In genomic region chr14:23725980-23726746, GRCh38 we compare ENCODE assay signal across 17 cellular contexts.
DNase-seq lines count a peak whose midpoint lies in the region; ATAC-seq and TF ChIP-seq lines count a peak whose summit lies in the region.
"Had no signal": no experiment of that assay in that cellular context is flagged by ENCODE, and none has a peak within 500 bp of the region (broad histone marks: within the 10 kb centered on the region; RNA-seq: fewer than 3 reads in every experiment).

No MANE protein-coding gene starts in this region.

- H3K79me2 ChIP-seq in parathyroid adenoma = no peaks in the 10 kb centered on the region

- 82 to 92% (median 89%) methylated on average over 16 of the region's 16 CpGs for WGBS in ovary, 3 donors

- no peak overlapping the region for H3K9ac ChIP-seq in parathyroid adenoma
- H3K9ac ChIP-seq: BLaER1 treated with 17β-estradiol and CSF1 and Interleukin-3, amounts not matched to agents 10 nM and 100 nM; KMS-11 had no signal

- ATAC-seq in RWPE2 (ENCODE audit: low read depth) (0 out of 3 replicates have a peak, but pooled peaks have one; percentile 5), GM18498 (IDR thresholded peaks at IDR 0.05; ENCODE audit: unreplicated experiment) (no peak), GM21515 (IDR thresholded peaks at IDR 0.05; ENCODE audit: unreplicated experiment) (no peak)
- ATAC-seq: CD8-positive, alpha-beta T cell had no signal

- H3K27ac ChIP-seq in RWPE2 (ENCODE audit: poor library complexity, severe bottlenecking) = no peak overlapping the region
- no peak overlapping the region for H3K27ac ChIP-seq in parathyroid adenoma
- no peak overlapping the region for H3K27ac ChIP-seq in ovary
- H3K27ac ChIP-seq: BLaER1 treated with 17β-estradiol and CSF1 and Interleukin-3, amounts not matched to agents 10 nM and 100 nM; KMS-11; SK-N-MC had no signal

- no peaks in the 10 kb centered on the region for H3K27me3 ChIP-seq in RWPE2 (ENCODE audit: insufficient read depth, poor library complexity, severe bottlenecking)
- no peaks in the 10 kb centered on the region for H3K27me3 ChIP-seq in parathyroid adenoma (ENCODE audit: control insufficient read depth, insufficient read depth, low read length)
- no peaks in the 10 kb centered on the region for H3K27me3 ChIP-seq in ovary
- H3K27me3 ChIP-seq: BLaER1 treated with 17β-estradiol and CSF1 and Interleukin-3, amounts not matched to agents 10 nM and 100 nM; MG63 had no signal

- H3K4me1 ChIP-seq in RWPE2 (ENCODE audit: insufficient read depth, poor library complexity, severe bottlenecking) (peaks cover 12% of the 10 kb centered on the region), parathyroid adenoma (no peaks in the 10 kb centered on the region), ovary (ENCODE audit: insufficient read depth) (no peaks in the 10 kb centered on the region)
- H3K4me1 ChIP-seq: BLaER1 treated with 17β-estradiol and CSF1 and Interleukin-3, amounts not matched to agents 10 nM and 100 nM had no signal

- TF ChIP-seq POLR2A in ovary (IDR thresholded peaks at IDR 0.05) = no peak

- H3K9me3 ChIP-seq in RWPE2 (ENCODE audit: severe bottlenecking) = no peaks in the 10 kb centered on the region
- H3K9me3 ChIP-seq in parathyroid adenoma (ENCODE audit: control insufficient read depth, low read length) = no peaks in the 10 kb centered on the region
- no peaks in the 10 kb centered on the region for H3K9me3 ChIP-seq in ovary
- H3K9me3 ChIP-seq: BLaER1 treated with 17β-estradiol and CSF1 and Interleukin-3, amounts not matched to agents 10 nM and 100 nM; MG63 had no signal

- TF ChIP-seq EP300 in ovary (IDR thresholded peaks at IDR 0.05) = no peak

- no peak overlapping the region for H3K4me2 ChIP-seq in parathyroid adenoma (ENCODE audit: low read length)
- H3K4me2 ChIP-seq: BLaER1 treated with 17β-estradiol and CSF1 and Interleukin-3, amounts not matched to agents 10 nM and 100 nM; KMS-11 had no signal

- H3K36me3 ChIP-seq in RWPE2 (ENCODE audit: low read depth) (no peaks in the 10 kb centered on the region), parathyroid adenoma (ENCODE audit: control insufficient read depth, insufficient read depth, low read length) (no peaks in the 10 kb centered on the region), ovary (no peaks in the 10 kb centered on the region)
- H3K36me3 ChIP-seq: BLaER1 treated with 17β-estradiol and CSF1 and Interleukin-3, amounts not matched to agents 10 nM and 100 nM; MG63 had no signal

- no peak for TF ChIP-seq CTCF in RWPE2 (IDR thresholded peaks at IDR 0.05; ENCODE audit: poor library complexity, severe bottlenecking)
- TF ChIP-seq CTCF in parathyroid adenoma (IDR thresholded peaks at IDR 0.05) = no peak
- no peak for TF ChIP-seq CTCF in ovary (IDR thresholded peaks at IDR 0.05)

- intact Hi-C loops in ovary (cut with DNase I) = no loop called here

- H2AFZ ChIP-seq in parathyroid adenoma = peak overlapping the region; percentile 2

- no peak overlapping the region for H3K4me3 ChIP-seq in RWPE2 (ENCODE audit: severe bottlenecking)
- no peak overlapping the region for H3K4me3 ChIP-seq in parathyroid adenoma (ENCODE audit: low read depth, low read length)
- H3K4me3 ChIP-seq in ovary = no peak overlapping the region
- H3K4me3 ChIP-seq: BLaER1 treated with 17β-estradiol and CSF1 and Interleukin-3, amounts not matched to agents 10 nM and 100 nM; MG63; SK-N-MC had no signal

- DNase-seq in AG20443 (ENCODE audit: low spot score) (peak; percentile 23), H4 (ENCODE audit: low spot score) (peak; percentile 11), RWPE2 (ENCODE audit: low spot score) (no peak), ovary (no peak), NCI-H2081 treated with DMSO at 0.1 percent for 48 hours (lab: John Stamatoyannopoulos, UW) (no peak)
- DNase-seq: CD8-positive, alpha-beta T cell; MG63; NCI-H1092; NCI-H146; NCI-H2081; SHP77 had no signal

Comparison
In these comparisons a context has a peak if more than half of its experiments do, and no peak if none do; other contexts are left out.
1. DNase-seq: peak in AG20443 (single experiment) and H4 (single experiment); none in RWPE2 (single experiment), ovary (0 of 5) and NCI-H2081 treated with DMSO at 0.1 percent for 48 hours (single experiment).